ENCODE assay signal across 8 cellular contexts in the genomic region with DNA sequence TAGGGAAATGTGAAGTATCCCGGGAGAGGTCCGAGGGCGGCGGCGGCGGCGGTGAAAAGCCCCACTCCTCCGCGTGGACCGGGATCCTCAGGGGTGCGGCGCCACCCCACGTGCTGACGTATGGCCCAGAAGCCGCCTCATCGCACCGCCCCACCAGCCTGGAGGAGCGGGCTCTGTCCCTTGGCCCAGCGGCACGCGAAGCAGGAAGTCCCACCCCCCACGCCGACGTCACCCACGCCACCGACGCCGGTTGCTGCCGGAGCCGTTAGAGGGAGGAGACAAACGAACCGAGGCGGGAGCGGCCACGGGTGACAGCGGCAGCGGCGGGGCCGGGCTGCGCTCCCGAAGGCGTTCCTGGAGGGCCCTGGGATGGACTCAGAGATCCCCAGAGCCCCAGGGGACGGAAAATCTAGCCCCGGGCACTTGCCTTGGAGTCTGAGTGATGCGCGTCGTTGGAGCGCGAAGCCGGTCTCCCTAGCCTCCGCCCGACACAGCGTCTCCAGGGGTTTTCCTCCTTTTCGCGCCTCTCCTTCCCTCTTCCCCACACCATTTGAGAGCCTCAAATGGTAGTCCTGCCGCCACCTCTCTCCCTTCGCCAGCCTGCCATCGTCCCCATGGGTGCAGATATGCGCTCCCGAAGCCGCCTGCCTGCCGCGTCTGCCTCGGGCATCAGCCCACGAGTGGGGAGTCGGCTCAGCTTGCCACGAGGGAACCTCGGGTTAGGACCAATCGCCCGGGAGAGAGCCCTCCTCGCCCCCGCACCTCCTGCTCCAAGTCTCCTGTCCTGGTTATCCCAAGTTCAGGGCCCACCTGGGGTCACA. TPM values are rescaled to one million over a fixed set of nuclear protein-coding genes. Genes with fewer than 3 reads are reported as not detected.
DNase-seq lines count a peak whose midpoint lies in the region; ATAC-seq and TF ChIP-seq lines count a peak whose summit lies in the region.

A gene with protein sequence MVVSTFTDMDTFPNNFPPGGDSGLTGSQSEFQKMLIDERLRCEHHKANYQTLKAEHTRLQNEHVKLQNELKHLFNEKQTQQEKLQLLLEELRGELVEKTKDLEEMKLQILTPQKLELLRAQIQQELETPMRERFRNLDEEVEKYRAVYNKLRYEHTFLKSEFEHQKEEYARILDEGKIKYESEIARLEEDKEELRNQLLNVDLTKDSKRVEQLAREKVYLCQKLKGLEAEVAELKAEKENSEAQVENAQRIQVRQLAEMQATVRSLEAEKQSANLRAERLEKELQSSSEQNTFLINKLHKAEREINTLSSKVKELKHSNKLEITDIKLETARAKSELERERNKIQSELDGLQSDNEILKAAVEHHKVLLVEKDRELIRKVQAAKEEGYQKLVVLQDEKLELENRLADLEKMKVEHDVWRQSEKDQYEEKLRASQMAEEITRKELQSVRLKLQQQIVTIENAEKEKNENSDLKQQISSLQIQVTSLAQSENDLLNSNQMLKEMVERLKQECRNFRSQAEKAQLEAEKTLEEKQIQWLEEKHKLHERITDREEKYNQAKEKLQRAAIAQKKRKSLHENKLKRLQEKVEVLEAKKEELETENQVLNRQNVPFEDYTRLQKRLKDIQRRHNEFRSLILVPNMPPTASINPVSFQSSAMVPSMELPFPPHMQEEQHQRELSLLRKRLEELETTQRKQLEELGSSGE (minus strand): TSS at position 95 of the 821 bp plus-strand sequence. CDS start 47,377 bp downstream, outside the sequence.

- H3K56ac ChIP-seq in IMR-90 (ENCODE audit: extremely low read depth, insufficient read depth, low read length) = peak within 1 kb of the TSS; percentile 66

- dilution Hi-C loops in IMR-90 (cut with HindIII; ENCODE audit: low sequenced_read_pairs, unreplicated experiment) = no loop called here

- H3K4me2 ChIP-seq in IMR-90 (ENCODE audit: low read depth, low read length) = peak within 1 kb of the TSS; percentile 95

- peak within 1 kb of the TSS; percentile 1; the same call in 1 of the 2 replicates for H3K18ac ChIP-seq in IMR-90 (ENCODE audit: low read depth, low read length)

- no peaks in the 10 kb centered on the region for H3K9me1 ChIP-seq in IMR-90 (ENCODE audit: insufficient read depth, low read length)

- no peak within 1 kb of the TSS for H4K5ac ChIP-seq in IMR-90 (ENCODE audit: low read depth, low read length)

- H3K27ac ChIP-seq in IMR-90 (ENCODE audit: insufficient read depth, low read length) = peak within 1 kb of the TSS; percentile 77
- peak within 1 kb of the TSS; percentile 46 for H3K27ac ChIP-seq in epithelial cell of prostate

- H3K27me3 ChIP-seq in IMR-90 (ENCODE audit: control insufficient read depth, insufficient read depth, low read length) = no peaks in the 10 kb centered on the region

- H3K14ac ChIP-seq in IMR-90 (replicated peaks; ENCODE audit: low read depth, low read length) = peak within 1 kb of the TSS; percentile 69

- H3K79me1 ChIP-seq in IMR-90 (ENCODE audit: low read depth in 1 of 2, low read length in 2 of 2) = peaks cover 0 to 19% of the 10 kb centered on the region in 2 experiments; a peak in 3 of 4 replicates

- ATAC-seq in GM21528 (IDR thresholded peaks at IDR 0.05; ENCODE audit: low FRiP score, unreplicated experiment) (peak; percentile 98), IMR-90 (ENCODE audit: low read depth) (peak; percentile 99)

- H2AFZ ChIP-seq in IMR-90 (replicated peaks; ENCODE audit: low read length, poor library complexity) = peak within 1 kb of the TSS; percentile 95

- peak within 1 kb of the TSS; percentile 74 for H3K9ac ChIP-seq in IMR-90 (ENCODE audit: low read depth, low read length)

- peak within 1 kb of the TSS; percentile 88 for H3K23ac ChIP-seq in IMR-90 (ENCODE audit: low read depth, low read length)

- TF ChIP-seq CTCF in IMR-90 (conservative IDR thresholded peaks at IDR 0.05; ENCODE audit: low read depth, low read length) = no peak

- DNase-seq in DMS 273 (lab: John Stamatoyannopoulos, UW; ENCODE audit: unreplicated experiment) (peak; percentile 93), IMR-90 (peak; percentile 90), OCI-M1 (lab: John Stamatoyannopoulos, UW) (peak; percentile 94), activated T-cell treated with anti-CD3 and anti-CD28 coated beads for 4 hours (peak; percentile 97), epithelial cell of prostate (ENCODE audit: low read depth, low spot score) (peak; percentile 36), mucosa of gallbladder (ENCODE audit: low spot score) (peak; percentile 97)
- peak; percentile 96 for DNase-seq in stimulated activated CD8-positive, alpha-beta memory T cell treated with anti-CD3 and anti-CD28 coated beads, Interleukin-4, amount 100 ng/mL, for 4 hours (ENCODE audit: low read depth in 2 of 2, low spot score in 1 of 2)

- H3K4me3 ChIP-seq in IMR-90 (ENCODE audit: insufficient read depth, low read depth, low read length) = peak within 1 kb of the TSS; percentile 73

- WGBS in IMR-90 (ENCODE audit: extremely low coverage in 2 of 2, insufficient read length in 1 of 2), 2 experiments = 2% methylated on average over 48 of the region's 72 CpGs; no CpG with 5 or more reads in 1 of the 2 experiments

- peak; percentile 76 for TF ChIP-seq POLR2A in IMR-90 (IDR thresholded peaks at IDR 0.05; ENCODE audit: low read depth, low read length)

- BruUV-seq in IMR-90 (replicated peaks; lab: Mats Ljungman, UMichigan) = no TSS peak

- H3K4ac ChIP-seq in IMR-90 (ENCODE audit: low read depth, low read length) = peak within 1 kb of the TSS; percentile 80

- peak within 1 kb of the TSS; percentile 60 for H2BK120ac ChIP-seq in IMR-90 (ENCODE audit: low read depth, low read length)

- H2BK15ac ChIP-seq in IMR-90 (ENCODE audit: low read depth, low read length) = no peak within 1 kb of the TSS

- peak within 1 kb of the TSS; percentile 90 for H2AK9ac ChIP-seq in IMR-90 (replicated peaks; ENCODE audit: low read depth, low read length, poor library complexity)

- H4K91ac ChIP-seq in IMR-90 (ENCODE audit: insufficient read depth, low read depth, low read length) = peak within 1 kb of the TSS; percentile 42; the same call in 1 of the 2 replicates

- H2AK5ac ChIP-seq in IMR-90 (ENCODE audit: low read depth, low read length) = peak within 1 kb of the TSS; percentile 15; the same call in 1 of the 2 replicates

- H3K36me3 ChIP-seq in IMR-90 (ENCODE audit: control insufficient read depth, insufficient read depth, low read length) = no peaks in the 10 kb centered on the region

- TF ChIP-seq RAD21 in IMR-90 (IDR thresholded peaks at IDR 0.05; ENCODE audit: low read length) = no peak

- peak within 1 kb of the TSS; percentile 75 to 79 for H4K8ac ChIP-seq in IMR-90 (ENCODE audit: low read depth in 2 of 2, low read length in 2 of 2)

- H3K4me1 ChIP-seq in IMR-90 (ENCODE audit: control insufficient read depth, insufficient read depth, low read length) = no peaks in the 10 kb centered on the region

- in situ Hi-C loops in IMR-90 (cut with MboI; ENCODE audit: low sequenced_read_pairs) = no loop called here

- CTCF ChIA-PET in IMR-90 (lab: Yijun Ruan, JAX) = no interaction called here

- no peaks in the 10 kb centered on the region for H3K9me3 ChIP-seq in IMR-90 (ENCODE audit: control insufficient read depth, insufficient read depth, low read length)

- POLR2A ChIA-PET in IMR-90 (lab: Charles Lee; ENCODE audit: unreplicated experiment) = no interaction called here

- H4K20me1 ChIP-seq in IMR-90 (ENCODE audit: insufficient read depth, low read length) = no peaks in the 10 kb centered on the region

- peak within 1 kb of the TSS; percentile 45 for H2BK5ac ChIP-seq in IMR-90 (ENCODE audit: low read depth, low read length, poor library complexity, severe bottlenecking)

- intact Hi-C loops in IMR-90 (cut with micrococcal nuclease) = loop anchor here (5.0 kb wide), 1 partner anchor 72 kb away; no protein-coding TSS in a partner anchor

- peak within 1 kb of the TSS; percentile 20; the same call in 1 of the 2 replicates for H2BK20ac ChIP-seq in IMR-90 (ENCODE audit: low read depth, low read length)

TF ChIP-seq in IMR-90, 13 proteins besides CTCF, POLR2A, EP300 and RAD21:
- TF ChIP-seq, protein P1, sequence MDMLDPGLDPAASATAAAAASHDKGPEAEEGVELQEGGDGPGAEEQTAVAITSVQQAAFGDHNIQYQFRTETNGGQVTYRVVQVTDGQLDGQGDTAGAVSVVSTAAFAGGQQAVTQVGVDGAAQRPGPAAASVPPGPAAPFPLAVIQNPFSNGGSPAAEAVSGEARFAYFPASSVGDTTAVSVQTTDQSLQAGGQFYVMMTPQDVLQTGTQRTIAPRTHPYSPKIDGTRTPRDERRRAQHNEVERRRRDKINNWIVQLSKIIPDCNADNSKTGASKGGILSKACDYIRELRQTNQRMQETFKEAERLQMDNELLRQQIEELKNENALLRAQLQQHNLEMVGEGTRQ (IDR thresholded peaks at IDR 0.05; ENCODE audit: low read depth, low read length) = peak; percentile 70; the same call in 1 of the 2 replicates
- no peak for TF ChIP-seq RFX5 (IDR thresholded peaks at IDR 0.05; ENCODE audit: low read depth, low read length)
- TF ChIP-seq BHLHE40 (IDR thresholded peaks at IDR 0.05; ENCODE audit: low read depth, low read length) = peak; percentile 68; the same call in 1 of the 2 replicates
- peak; percentile 94 for TF ChIP-seq MXI1 (IDR thresholded peaks at IDR 0.05; ENCODE audit: borderline replicate concordance, low read depth, low read length)
- no peak for TF ChIP-seq MAFK (IDR thresholded peaks at IDR 0.05; ENCODE audit: low read depth, low read length)
- TF ChIP-seq FOS (IDR thresholded peaks at IDR 0.05; ENCODE audit: low read depth, low read length) = no peak
- TF ChIP-seq MAZ (IDR thresholded peaks at IDR 0.05; ENCODE audit: borderline replicate concordance, low read depth, low read length) = peak; percentile 79; the same call in 1 of the 2 replicates
- TF ChIP-seq RCOR1 (IDR thresholded peaks at IDR 0.05; ENCODE audit: insufficient replicate concordance, low read length) = no peak
- 0 out of 2 replicates have a peak, but pooled peaks have one; percentile 13 for TF ChIP-seq NFE2L2 (IDR thresholded peaks at IDR 0.05; ENCODE audit: low read depth, low read length)

RNA-seq across cellular contexts. Expression of the gene that starts here (rescaled TPM):
- 3.9 and 8.9 TPM in 2 replicates for total RNA-seq in IMR-90 (2012; rRNA removed)
- polyA plus RNA-seq in IMR-90 (2012; rRNA removed) = 5.9 and 8.9 TPM in 2 replicates
- polyA plus RNA-seq in IMR-90 (2012; cell fraction: cytosol; rRNA removed) = 0.47 and 1.2 TPM in 2 replicates
- polyA plus RNA-seq in IMR-90 (2012; cell fraction: nucleus; rRNA removed; ENCODE audit: low replicate concordance) = 8.4 and 20.1 TPM in 2 replicates
- 7.0 TPM for total RNA-seq in mucosa of gallbladder

Comparison
In these comparisons a context has a peak if more than half of its experiments do, and no peak if none do; other contexts are left out.
1. Peak in every context shown above with its lines: DNase-seq, ATAC-seq, H3K4me3 ChIP-seq and H3K27ac ChIP-seq.
2. DNase-seq: peak in every context shown above with its lines; median percentile 97 in activated T-cell treated with anti-CD3 and anti-CD28 coated beads for 4 hours; 97 in mucosa of gallbladder; 96 in stimulated activated CD8-positive, alpha-beta memory T cell treated with anti-CD3 and anti-CD28 coated beads, Interleukin-4, amount 100 ng/mL, for 4 hours; 94 in OCI-M1; 93 in DMS 273; 90 in IMR-90; 36 in epithelial cell of prostate.